ENCODE assay signal across 9 cellular contexts in genomic region chr12:25997401-25997973, GRCh38. TPM values are rescaled to one million over a fixed set of nuclear protein-coding genes. Genes with fewer than 3 reads are reported as not detected.
DNase-seq lines count a peak whose midpoint lies in the region; ATAC-seq, FAIRE-seq and TF ChIP-seq lines count a peak whose summit lies in the region.
"Had no signal": no experiment of that assay in that cellular context is flagged by ENCODE, and none has a peak within 500 bp of the region (broad histone marks: within the 10 kb centered on the region; RNA-seq: fewer than 3 reads in every experiment).

No MANE protein-coding gene starts in this region.

- H3K9me3 ChIP-seq in breast epithelium = peaks cover 0 to 2% of the 10 kb centered on the region in 2 donors
- no peaks in the 10 kb centered on the region for H3K9me3 ChIP-seq in astrocyte (ENCODE audit: insufficient read depth, low read depth, low read length)
- H3K9me3 ChIP-seq in iPS-20b (ENCODE audit: insufficient read depth, low read depth, low read length) = no peaks in the 10 kb centered on the region

- TF ChIP-seq POLR2A in breast epithelium (IDR thresholded peaks at IDR 0.05) = no peak

- H3K4me1 Mint-ChIP-seq in MCF 10A (ENCODE audit: insufficient read depth, unreplicated experiment) = peaks cover 26% of the 10 kb centered on the region
- H3K4me1 Mint-ChIP-seq in astrocyte (ENCODE audit: low read depth, unreplicated experiment) = peaks cover 39% of the 10 kb centered on the region
- H3K4me1 Mint-ChIP-seq in type B pancreatic cell (ENCODE audit: unreplicated experiment) = peaks cover 8% of the 10 kb centered on the region

- H3K9me3 Mint-ChIP-seq in MCF 10A (ENCODE audit: unreplicated experiment) (no peaks in the 10 kb centered on the region), astrocyte (ENCODE audit: unreplicated experiment) (no peaks in the 10 kb centered on the region), type B pancreatic cell (no peaks in the 10 kb centered on the region)

- H3K4me3 ChIP-seq in breast epithelium (no peak overlapping the region), astrocyte (ENCODE audit: insufficient read depth, low read depth, low read length) (no peak overlapping the region), iPS-20b (ENCODE audit: low read length) (peak overlapping the region; percentile 20; the same call in 1 of the 2 replicates)

- peak overlapping the region; percentile 77 for H3K4me2 ChIP-seq in astrocyte (ENCODE audit: low read length)

- H3K4me1 ChIP-seq in breast epithelium = no peaks in the 10 kb centered on the region
- H3K4me1 ChIP-seq in astrocyte (ENCODE audit: insufficient read depth, low read length) = peaks cover 55% of the 10 kb centered on the region
- H3K4me1 ChIP-seq in iPS-20b (ENCODE audit: insufficient read depth, low read length) = peaks cover 46% of the 10 kb centered on the region

- H3K27me3 Mint-ChIP-seq in MCF 10A (ENCODE audit: insufficient read depth, unreplicated experiment) = no peaks in the 10 kb centered on the region
- no peaks in the 10 kb centered on the region for H3K27me3 Mint-ChIP-seq in astrocyte (ENCODE audit: low read depth, unreplicated experiment)
- H3K27me3 Mint-ChIP-seq in type B pancreatic cell = no peaks in the 10 kb centered on the region

- H3K79me2 ChIP-seq in astrocyte (ENCODE audit: insufficient read depth, low read length) = peaks cover 92% of the 10 kb centered on the region

- H3K27me3 ChIP-seq in breast epithelium (no peaks in the 10 kb centered on the region), astrocyte (ENCODE audit: insufficient read depth, low read length) (no peaks in the 10 kb centered on the region), iPS-20b (ENCODE audit: insufficient read depth, low read length) (no peaks in the 10 kb centered on the region)

- H3K9ac ChIP-seq in astrocyte (ENCODE audit: low read length) (peak overlapping the region; percentile 81), iPS-20b (ENCODE audit: low read depth, low read length) (peak overlapping the region; percentile 64)

- BruUV-seq in MCF 10A (replicated peaks; lab: Mats Ljungman, UMichigan) = no TSS peak

- H2AFZ ChIP-seq in astrocyte (ENCODE audit: low read depth, low read length) = no peak overlapping the region

- CTCF ChIA-PET in MCF 10A (lab: Yijun Ruan, JAX) = no interaction called here

- no peak for TF ChIP-seq CTCF in MCF 10A (IDR thresholded peaks at IDR 0.05; ENCODE audit: unreplicated experiment)
- no peak for TF ChIP-seq CTCF in breast epithelium (IDR thresholded peaks at IDR 0.05)
- TF ChIP-seq CTCF in astrocyte (IDR thresholded peaks at IDR 0.05; ENCODE audit: insufficient read depth, low read depth, low read length) = no peak
- TF ChIP-seq CTCF in type B pancreatic cell (conservative IDR thresholded peaks at IDR 0.05) = no peak

- H3K27ac ChIP-seq in breast epithelium (no peak overlapping the region), astrocyte (ENCODE audit: low read depth, low read length) (peak overlapping the region; percentile 92), iPS-20b (ENCODE audit: low read length) (peak overlapping the region; percentile 46)
- H3K27ac ChIP-seq: VCaP had no signal

- FAIRE-seq in astrocyte (lab: Jason Lieb, UNC) = peak; percentile 98

- ATAC-seq in HG03108 (IDR thresholded peaks at IDR 0.05; ENCODE audit: unreplicated experiment) = no peak

- no peaks in the 10 kb centered on the region for H4K20me1 ChIP-seq in astrocyte (ENCODE audit: insufficient read depth, low read length)

- POLR2A ChIA-PET in MCF 10A (lab: Yijun Ruan, JAX) = interaction anchor here (0.9 to 1.5 kb wide), 3 partner anchors 13 to 231 kb away, joined by 3 to 4 read pairs (median 3); partner anchors contain the start of gene RASSF8

- intact Hi-C loops in MCF 10A (cut with micrococcal nuclease) = no loop called here
- intact Hi-C loops in breast epithelium (cut with DNase I; ENCODE audit: low total_unique reads) = no loop called here

- H3K36me3 Mint-ChIP-seq in MCF 10A (ENCODE audit: insufficient read depth, unreplicated experiment) (peaks cover 8% of the 10 kb centered on the region), astrocyte (ENCODE audit: low read depth, unreplicated experiment) (no peaks in the 10 kb centered on the region), type B pancreatic cell (peaks cover 26% of the 10 kb centered on the region)

- peak; percentile 59 for DNase-seq in MCF 10A (ENCODE audit: unreplicated experiment)
- DNase-seq in breast epithelium (ENCODE audit: low spot score in 2 of 2) = no peak
- DNase-seq in astrocyte (ENCODE audit: low read depth) = peak; percentile 96
- DNase-seq in type B pancreatic cell (ENCODE audit: extremely low spot score, unreplicated experiment) = no peak
- DNase-seq in NCI-H446 (lab: John Stamatoyannopoulos, UW) = no peak
- no peak for DNase-seq in anterior cingulate cortex (lab: John Stamatoyannopoulos, UW)

- H3K36me3 ChIP-seq in breast epithelium (no peaks in the 10 kb centered on the region), astrocyte (ENCODE audit: insufficient read depth, low read length) (no peaks in the 10 kb centered on the region), iPS-20b (ENCODE audit: insufficient read depth, low read depth, low read length) (no peaks in the 10 kb centered on the region)

- H3K27ac Mint-ChIP-seq in MCF 10A (ENCODE audit: low read depth, unreplicated experiment) = peak overlapping the region; percentile 59
- peak overlapping the region; percentile 96 for H3K27ac Mint-ChIP-seq in astrocyte (ENCODE audit: unreplicated experiment)
- H3K27ac Mint-ChIP-seq in type B pancreatic cell = peak overlapping the region; percentile 37

- H3K4me3 Mint-ChIP-seq in MCF 10A (ENCODE audit: unreplicated experiment) (no peak overlapping the region), astrocyte (ENCODE audit: unreplicated experiment) (peak overlapping the region; percentile 64), type B pancreatic cell (peak overlapping the region; percentile 24)

RNA-seq across cellular contexts. Expression of gene RASSF8, which starts 39.0 kb away (rescaled TPM):
- 52.9 and 70.1 TPM in 2 replicates for total RNA-seq in MCF 10A (2022)
- 10 to 100 TPM; 42.6 to 52.1 (median 47.5) TPM for total RNA-seq in breast epithelium
- 24.2 and 39.5 TPM in 2 replicates for total RNA-seq in astrocyte
- total RNA-seq in type B pancreatic cell (ENCODE audit: low replicate concordance) = 46.3 and 65.1 TPM in 2 replicates

Comparison
In these comparisons a context has a peak if more than half of its experiments do, and no peak if none do; other contexts are left out.
1. DNase-seq: peak in MCF 10A (single experiment) and astrocyte (single experiment); none in breast epithelium (0 of 2), type B pancreatic cell (single experiment), NCI-H446 (0 of 2) and anterior cingulate cortex (0 of 58).
2. H3K27ac Mint-ChIP-seq: peak in every context shown above with its lines; median percentile 96 in astrocyte; 59 in MCF 10A; 37 in type B pancreatic cell.
3. H3K27ac ChIP-seq: peak in astrocyte (single experiment) and iPS-20b (single experiment); none in breast epithelium (0 of 2).